ENCODE assay signal across 8 cellular contexts in genomic region chr5:151222769-151223446, GRCh38. TPM values are rescaled to one million over a fixed set of nuclear protein-coding genes. Genes with fewer than 3 reads are reported as not detected.
DNase-seq lines count a peak whose midpoint lies in the region; ATAC-seq and TF ChIP-seq lines count a peak whose summit lies in the region.

No MANE protein-coding gene starts in this region.

- peak; percentile 65 for DNase-seq in activated CD4-positive, alpha-beta T cell treated with anti-CD3 and anti-CD28 coated beads, Interleukin-2, amount 10 ng/mL, durations not matched to agents 7 days and 5 days
- no peak for DNase-seq in fibroblast of pulmonary artery (ENCODE audit: low read depth)
- DNase-seq in dermis blood vessel endothelial cell = no peak
- DNase-seq in NCI-H1092 treated with DMSO at 0.1 percent for 48 hours (lab: John Stamatoyannopoulos, UW) = no peak

- peak overlapping the region; percentile 88 for H3K27ac Mint-ChIP-seq in activated CD4-positive, alpha-beta T cell treated with anti-CD3 and anti-CD28 coated beads, Interleukin-2, amount 10 ng/mL, durations not matched to agents 7 days and 5 days

- no peaks in the 10 kb centered on the region for H3K27me3 Mint-ChIP-seq in activated CD4-positive, alpha-beta T cell treated with anti-CD3 and anti-CD28 coated beads, Interleukin-2, amount 10 ng/mL, durations not matched to agents 7 days and 5 days

- CTCF ChIA-PET in activated CD4-positive, alpha-beta T cell treated with anti-CD3 and anti-CD28 coated beads, Interleukin-2, amount 10 ng/mL, durations not matched to agents 7 days and 5 days (lab: Charles Lee) = interaction anchor here (0.6 to 3.1 kb wide), 8 partner anchors 9 to 96 kb away, joined by 3 to 25 read pairs (median 8); no protein-coding TSS in a partner anchor

- peak overlapping the region; percentile 85 to 95 (median 92) for H3K9ac ChIP-seq in BLaER1 treated with 17β-estradiol and CSF1 and Interleukin-3, amounts not matched to agents 10 nM and 100 nM
- H3K9ac ChIP-seq in parathyroid adenoma = peak overlapping the region; percentile 56

- POLR2A ChIA-PET in activated CD4-positive, alpha-beta T cell treated with anti-CD3 and anti-CD28 coated beads, Interleukin-2, amount 10 ng/mL, durations not matched to agents 7 days and 5 days (lab: Charles Lee) = interaction anchor here (0.5 to 2.9 kb wide), 4 partner anchors 9 to 527 kb away, joined by 3 to 12 read pairs (median 6); no protein-coding TSS in a partner anchor

- no peaks in the 10 kb centered on the region for H3K27me3 ChIP-seq in BLaER1 treated with 17β-estradiol and CSF1 and Interleukin-3, amounts not matched to agents 10 nM and 100 nM
- no peaks in the 10 kb centered on the region for H3K27me3 ChIP-seq in parathyroid adenoma (ENCODE audit: control insufficient read depth, insufficient read depth, low read length)

- H2AFZ ChIP-seq in parathyroid adenoma = peak overlapping the region; percentile 95

- H4K20me1 ChIP-seq in BLaER1 treated with 17β-estradiol and CSF1 and Interleukin-3, amounts not matched to agents 10 nM and 100 nM = peaks cover 18 to 40% (median 24%) of the 10 kb centered on the region in 11 experiments; a peak in 17 of 22 replicates

- peaks cover under 1% of the 10 kb centered on the region for H3K9me3 Mint-ChIP-seq in activated CD4-positive, alpha-beta T cell treated with anti-CD3 and anti-CD28 coated beads, Interleukin-2, amount 10 ng/mL, durations not matched to agents 7 days and 5 days

- ATAC-seq in GM19452 (IDR thresholded peaks at IDR 0.05; ENCODE audit: unreplicated experiment) (peak; percentile 52), HG03457 (IDR thresholded peaks at IDR 0.05; ENCODE audit: unreplicated experiment) (peak; percentile 51)

- H3K4me3 Mint-ChIP-seq in activated CD4-positive, alpha-beta T cell treated with anti-CD3 and anti-CD28 coated beads, Interleukin-2, amount 10 ng/mL, durations not matched to agents 7 days and 5 days = peak overlapping the region; percentile 82

- no peak for TF ChIP-seq CTCF in fibroblast of pulmonary artery (IDR thresholded peaks at IDR 0.05; ENCODE audit: low read length, missing control alignments)
- TF ChIP-seq CTCF in parathyroid adenoma (IDR thresholded peaks at IDR 0.05) = no peak

- H3K36me3 Mint-ChIP-seq in activated CD4-positive, alpha-beta T cell treated with anti-CD3 and anti-CD28 coated beads, Interleukin-2, amount 10 ng/mL, durations not matched to agents 7 days and 5 days (ENCODE audit: low read depth) = peaks cover 46% of the 10 kb centered on the region

- peak overlapping the region; percentile 86 to 99 (median 97) for H3K4me2 ChIP-seq in BLaER1 treated with 17β-estradiol and CSF1 and Interleukin-3, amounts not matched to agents 10 nM and 100 nM
- H3K4me2 ChIP-seq in parathyroid adenoma (ENCODE audit: low read length) = peak overlapping the region; percentile 67

- peaks cover 2% of the 10 kb centered on the region for H3K79me2 ChIP-seq in parathyroid adenoma

- no peaks in the 10 kb centered on the region for H3K9me3 ChIP-seq in BLaER1 treated with 17β-estradiol and CSF1 and Interleukin-3, amounts not matched to agents 10 nM and 100 nM (replicated peaks in 1 of 11)
- no peaks in the 10 kb centered on the region for H3K9me3 ChIP-seq in parathyroid adenoma (ENCODE audit: control insufficient read depth, low read length)

- H3K4me1 ChIP-seq in BLaER1 treated with 17β-estradiol and CSF1 and Interleukin-3, amounts not matched to agents 10 nM and 100 nM = peaks cover 78 to 92% (median 84%) of the 10 kb centered on the region in 10 experiments
- H3K4me1 ChIP-seq in parathyroid adenoma = peaks cover 10% of the 10 kb centered on the region

- H3K4me3 ChIP-seq in BLaER1 treated with 17β-estradiol and CSF1 and Interleukin-3, amounts not matched to agents 10 nM and 100 nM = peak overlapping the region; percentile 80 to 98 (median 92)
- H3K4me3 ChIP-seq in fibroblast of pulmonary artery (replicated peaks; ENCODE audit: low read depth, low read length) = peak overlapping the region; percentile 72
- H3K4me3 ChIP-seq in parathyroid adenoma (ENCODE audit: low read depth, low read length) = peak overlapping the region; percentile 86

- peak overlapping the region; percentile 66 to 95 (median 90) for H3K27ac ChIP-seq in BLaER1 treated with 17β-estradiol and CSF1 and Interleukin-3, amounts not matched to agents 10 nM and 100 nM
- H3K27ac ChIP-seq in parathyroid adenoma = peak overlapping the region; percentile 73

- peaks cover 60% of the 10 kb centered on the region for H3K4me1 Mint-ChIP-seq in activated CD4-positive, alpha-beta T cell treated with anti-CD3 and anti-CD28 coated beads, Interleukin-2, amount 10 ng/mL, durations not matched to agents 7 days and 5 days

- H3K36me3 ChIP-seq in BLaER1 treated with 17β-estradiol and CSF1 and Interleukin-3, amounts not matched to agents 10 nM and 100 nM = peaks cover 0 to 36% (median 3%) of the 10 kb centered on the region in 11 experiments; a peak in 9 of 22 replicates
- H3K36me3 ChIP-seq in parathyroid adenoma (ENCODE audit: control insufficient read depth, insufficient read depth, low read length) = no peaks in the 10 kb centered on the region

RNA-seq across cellular contexts. Expression of gene CCDC69, which starts 1.0 kb away (rescaled TPM):
- 10 to 100 TPM; 79.4 to 84.1 TPM for total RNA-seq in activated CD4-positive, alpha-beta T cell treated with anti-CD3 and anti-CD28 coated beads, Interleukin-2, amount 10 ng/mL, durations not matched to agents 7 days and 5 days
- total RNA-seq in dermis blood vessel endothelial cell = 5.4 and 5.6 TPM in 2 replicates

RNA-seq across cellular contexts. Expression of gene GM2A, which starts 30.1 kb away (rescaled TPM):
- 10 to 100 TPM; 15.9 to 19.5 TPM for total RNA-seq in activated CD4-positive, alpha-beta T cell treated with anti-CD3 and anti-CD28 coated beads, Interleukin-2, amount 10 ng/mL, durations not matched to agents 7 days and 5 days
- total RNA-seq in dermis blood vessel endothelial cell = 15.5 and 18.0 TPM in 2 replicates

Comparison
In these comparisons a context has a peak if more than half of its experiments do, and no peak if none do; other contexts are left out.
1. RNA of gene CCDC69, which starts 1.0 kb away (total RNA-seq): 79.4 to 84.1 TPM in activated CD4-positive, alpha-beta T cell treated with anti-CD3 and anti-CD28 coated beads, Interleukin-2, amount 10 ng/mL, durations not matched to agents 7 days and 5 days; 5.4 to 5.6 TPM in dermis blood vessel endothelial cell; every median in the first group is over 10 times any median in the second.
2. Peak in every context shown above with its lines, with median percentiles within 50 percentile points of each other: H3K4me3 ChIP-seq.